In the genomic region with DNA sequence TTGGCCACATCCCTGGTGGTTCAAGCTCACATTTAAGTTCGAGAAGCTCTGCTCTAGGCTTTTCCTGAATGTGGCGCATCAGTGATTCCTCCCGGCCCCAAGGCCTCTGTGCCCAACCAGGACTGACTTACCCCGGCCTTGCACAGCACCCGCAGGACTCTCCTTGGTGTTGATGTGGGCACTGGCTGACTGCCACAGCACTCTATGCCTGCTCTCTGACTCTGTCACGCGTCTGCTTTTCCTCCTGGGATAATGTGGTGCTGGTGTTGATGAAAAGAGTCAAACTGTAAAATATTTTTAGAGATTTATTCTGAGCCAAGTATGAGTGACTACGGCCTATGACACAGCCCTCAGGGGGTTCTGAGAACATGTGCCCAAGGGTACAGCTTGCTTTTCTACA, we compare ENCODE assay signal across 14 cellular contexts. TPM values are rescaled to one million over a fixed set of nuclear protein-coding genes. Genes with fewer than 3 reads are reported as not detected.
DNase-seq lines count a peak whose midpoint lies in the region; ATAC-seq and TF ChIP-seq lines count a peak whose summit lies in the region.
"Had no signal": no experiment of that assay in that cellular context is flagged by ENCODE, and none has a peak within 500 bp of the region (broad histone marks: within the 10 kb centered on the region; RNA-seq: fewer than 3 reads in every experiment).

No MANE protein-coding gene starts in this region.

- DNase-seq in CD14-positive monocyte (ENCODE audit: low spot score) (no peak), RWPE2 (ENCODE audit: low spot score) (no peak), heart right ventricle (peak; percentile 62 to 66), retinal pigment epithelial cell (ENCODE audit: low read depth) (peak; percentile 73), Karpas-422 (no peak), 8988T (no peak)
- no peak for DNase-seq in stimulated activated CD4-positive, alpha-beta T cell treated with anti-CD3 and anti-CD28 coated beads, Interleukin-15, amount 100 ng/mL, for 24 hours
- DNase-seq: activated CD4-positive, alpha-beta T cell treated with anti-CD3 and anti-CD28 coated beads, Interleukin-2, amount 50 U/mL, for 1 hour; activated effector memory CD4-positive, alpha-beta T cell treated with anti-CD3 and anti-CD28 coated beads, Interleukin-2, amount 50 U/mL, for 16 hours; NCI-H1436; psoas muscle had no signal

- peaks cover 77% of the 10 kb centered on the region for H3K4me1 Mint-ChIP-seq in CD14-positive monocyte

- no peak overlapping the region for H3K4me2 ChIP-seq in Karpas-422 (ENCODE audit: low read depth, low read length, poor library complexity, severe bottlenecking)

- 44 to 48% methylated on average over 8 of the region's 8 CpGs for WGBS in heart right ventricle, 2 donors

- H3K4me1 ChIP-seq in RWPE2 (ENCODE audit: insufficient read depth, poor library complexity, severe bottlenecking): peaks cover 28% of the 10 kb centered on the region
- peaks cover 0 to 46% (median 16%) of the 10 kb centered on the region in 9 donors for H3K4me1 ChIP-seq in heart right ventricle
- peaks cover 19% of the 10 kb centered on the region for H3K4me1 ChIP-seq in Karpas-422 (ENCODE audit: low read length)
- H3K4me1 ChIP-seq: psoas muscle had no signal

- H3K36me3 ChIP-seq in RWPE2 (ENCODE audit: low read depth): no peaks in the 10 kb centered on the region
- H3K36me3 ChIP-seq in heart right ventricle: no peaks in the 10 kb centered on the region
- H3K36me3 ChIP-seq in Karpas-422 (ENCODE audit: insufficient read depth, low read length): no peaks in the 10 kb centered on the region
- H3K36me3 ChIP-seq: upper lobe of left lung had no signal

- no peaks in the 10 kb centered on the region for H3K27me3 ChIP-seq in RWPE2 (ENCODE audit: insufficient read depth, poor library complexity, severe bottlenecking)
- H3K27me3 ChIP-seq in heart right ventricle: no peaks in the 10 kb centered on the region
- no peaks in the 10 kb centered on the region for H3K27me3 ChIP-seq in Karpas-422 (ENCODE audit: low read length)
- H3K27me3 ChIP-seq: upper lobe of left lung had no signal

- H3K27me3 Mint-ChIP-seq in CD14-positive monocyte (ENCODE audit: low read depth in 3 of 3): peaks cover 0 to 4% (median 0%) of the 10 kb centered on the region in 3 donors

- no peak overlapping the region for H3K4me3 Mint-ChIP-seq in CD14-positive monocyte

- H3K9me3 ChIP-seq in RWPE2 (ENCODE audit: severe bottlenecking) (no peaks in the 10 kb centered on the region), heart right ventricle (no peaks in the 10 kb centered on the region), Karpas-422 (ENCODE audit: low read length) (no peaks in the 10 kb centered on the region)
- H3K9me3 ChIP-seq: psoas muscle, upper lobe of left lung had no signal

- H3K4me3 ChIP-seq in RWPE2 (ENCODE audit: severe bottlenecking) (no peak overlapping the region), heart right ventricle (no peak overlapping the region), retinal pigment epithelial cell (ENCODE audit: low read length) (no peak overlapping the region), Karpas-422 (ENCODE audit: low read length) (no peak overlapping the region)
- H3K4me3 ChIP-seq: psoas muscle, upper lobe of left lung had no signal

- H3K9ac ChIP-seq in Karpas-422 (ENCODE audit: low read length): no peak overlapping the region

- intact Hi-C loops in CD14-positive monocyte (cut with micrococcal nuclease) (no loop called here), heart right ventricle (cut with DNase I) (no loop called here)

- TF ChIP-seq CTCF in CD14-positive monocyte (IDR thresholded peaks at IDR 0.05) (no peak), RWPE2 (IDR thresholded peaks at IDR 0.05; ENCODE audit: poor library complexity, severe bottlenecking) (no peak), heart right ventricle (IDR thresholded peaks at IDR 0.05) (no peak), retinal pigment epithelial cell (conservative IDR thresholded peaks at IDR 0.05; ENCODE audit: low read depth, low read length) (no peak)

- peak overlapping the region; percentile 61 for H3K27ac ChIP-seq in RWPE2 (ENCODE audit: poor library complexity, severe bottlenecking)
- peak overlapping the region in 7 of 10 donors; percentile 16 to 72 (median 37) for H3K27ac ChIP-seq in heart right ventricle
- no peak overlapping the region for H3K27ac ChIP-seq in Karpas-422 (ENCODE audit: low read length)
- H3K27ac ChIP-seq: psoas muscle, upper lobe of left lung had no signal

- peak; percentile 52 for ATAC-seq in RWPE2 (ENCODE audit: low read depth)
- ATAC-seq in heart right ventricle: peak; percentile 61 to 96 (median 92)
- ATAC-seq in GM18511 (IDR thresholded peaks at IDR 0.05; ENCODE audit: unreplicated experiment): no peak

- H3K9me2 ChIP-seq in Karpas-422 (replicated peaks; ENCODE audit: insufficient read depth, low read length): no peaks in the 10 kb centered on the region

- H3K36me3 Mint-ChIP-seq in CD14-positive monocyte: peaks cover 0 to 14% of the 10 kb centered on the region in 2 donors

- H3K27ac Mint-ChIP-seq in CD14-positive monocyte: peak overlapping the region in 5 of 7 donors; percentile 50 to 70 (median 59)

- H2AFZ ChIP-seq in Karpas-422 (ENCODE audit: low read length): no peak overlapping the region

- H4K20me1 ChIP-seq in Karpas-422 (ENCODE audit: insufficient read depth, low read depth, low read length): no peaks in the 10 kb centered on the region

- H3K79me2 ChIP-seq in Karpas-422 (ENCODE audit: low read length): no peaks in the 10 kb centered on the region

- H3K9me3 Mint-ChIP-seq in CD14-positive monocyte: peaks cover 0 to 3% (median 2%) of the 10 kb centered on the region in 7 donors

RNA-seq across cellular contexts. Expression of a gene that starts 15.4 kb away (rescaled TPM):
- polyA plus RNA-seq in CD14-positive monocyte: 1 to 10 TPM in 1 of 2 donors, under 1 TPM in 1; 0.75 to 1.3 TPM
- total RNA-seq in heart right ventricle: 10 to 100 TPM in 1 of 10 donors, 1 to 10 TPM in 9; 1.3 to 15.6 (median 4.3) TPM
- polyA plus RNA-seq in heart right ventricle: 1 to 10 TPM in 1 of 2 donors, under 1 TPM in 1; 0.39 to 1.7 TPM
- 0.07 and 0.22 TPM in 2 replicates for total RNA-seq in Karpas-422 (2014; rRNA removed; shearing (Covaris generic); ENCODE audit: low replicate concordance)

RNA-seq across cellular contexts. Expression of a gene that starts 44.0 kb away (rescaled TPM):
- polyA plus RNA-seq in CD14-positive monocyte (1 to 10 TPM in 1 of 2 donors, under 1 TPM in 1; 0.56 to 1.1 TPM), heart right ventricle (1 to 10 TPM; 5.1 to 9.3 TPM)
- 10 to 100 TPM; 24.4 to 69.1 (median 40.9) TPM for total RNA-seq in heart right ventricle
- not detected in 2 replicates for total RNA-seq in Karpas-422 (2014; rRNA removed; shearing (Covaris generic); ENCODE audit: low replicate concordance)

RNA-seq across cellular contexts. Expression of a gene that starts 58.7 kb away (rescaled TPM):
- polyA plus RNA-seq in CD14-positive monocyte: not detected
- under 1 TPM in 1 of 10 donors, not detected in 9; 0.16 TPM for total RNA-seq in heart right ventricle
- polyA plus RNA-seq in heart right ventricle: not detected
- total RNA-seq in Karpas-422 (2014; rRNA removed; shearing (Covaris generic); ENCODE audit: low replicate concordance): not detected in 2 replicates
- total RNA-seq: liver, psoas muscle, upper lobe of left lung had no signal
- polyA plus RNA-seq: liver, psoas muscle had no signal

Comparison
In these comparisons a context has a peak if more than half of its experiments do, and no peak if none do; other contexts are left out.
1. DNase-seq: peak in heart right ventricle (2 of 2) and retinal pigment epithelial cell (single experiment); none in CD14-positive monocyte (single experiment), RWPE2 (single experiment), stimulated activated CD4-positive, alpha-beta T cell treated with anti-CD3 and anti-CD28 coated beads, Interleukin-15, amount 100 ng/mL, for 24 hours (single experiment), Karpas-422 (single experiment) and 8988T (single experiment).
2. RNA of a gene that starts 44.0 kb away (total RNA-seq): 24.4 to 69.1 TPM in heart right ventricle; not detected in Karpas-422; every median in the first group is over 10 times any median in the second.